ENCODE assay signal across 10 cellular contexts in genomic region chr21:26041441-26042180, GRCh38.
DNase-seq lines count a peak whose midpoint lies in the region; ATAC-seq and TF ChIP-seq lines count a peak whose summit lies in the region.
"Had no signal": no experiment of that assay in that cellular context is flagged by ENCODE, and none has a peak within 500 bp of the region (broad histone marks: within the 10 kb centered on the region; RNA-seq: fewer than 3 reads in every experiment).

No MANE protein-coding gene starts in this region.

- no peak for TF ChIP-seq EP300 in suprapubic skin (IDR thresholded peaks at IDR 0.05)

- CTCF ChIA-PET in GM10248 (lab: Yijun Ruan, JAX) = interaction anchor here (1.2 to 1.5 kb wide), 3 partner anchors 10 to 49 kb away, joined by 3 to 5 read pairs (median 3); no protein-coding TSS in a partner anchor

- no peak overlapping the region for H3K4me3 ChIP-seq in foreskin fibroblast (ENCODE audit: low read depth in 1 of 2, low read length in 2 of 2)
- H3K4me3 ChIP-seq in suprapubic skin = no peak overlapping the region
- H3K4me3 ChIP-seq: lung, sigmoid colon had no signal

- H3K4me1 ChIP-seq in suprapubic skin = peaks cover 17% of the 10 kb centered on the region
- H3K4me1 ChIP-seq: sigmoid colon had no signal

- peak; percentile 94 for ATAC-seq in SK-N-SH treated with all-trans-retinoic acid at 6 μM for 48 hours

- DNase-seq in NCI-H82 (lab: John Stamatoyannopoulos, UW) (peak; percentile 28), NCI-H82 treated with DMSO at 0.1 percent for 48 hours (lab: John Stamatoyannopoulos, UW; ENCODE audit: unreplicated experiment) (no peak), foreskin fibroblast (peak; percentile 17 to 37), suprapubic skin (ENCODE audit: low spot score in 2 of 2) (no peak), NOMO-1 (lab: John Stamatoyannopoulos, UW; ENCODE audit: unreplicated experiment in 2 of 2) (no peak), GM10248 (ENCODE audit: extremely low spot score) (no peak), Kasumi-1 (lab: John Stamatoyannopoulos, UW) (no peak)
- DNase-seq: sigmoid colon had no signal

- no peak for TF ChIP-seq CTCF in foreskin fibroblast (IDR thresholded peaks at IDR 0.05; ENCODE audit: low read depth, low read length)
- no peak for TF ChIP-seq CTCF in suprapubic skin (IDR thresholded peaks at IDR 0.05)
- no peak for TF ChIP-seq CTCF in GM10248 (IDR thresholded peaks at IDR 0.05; ENCODE audit: control extremely low read depth, extremely low read depth, low read depth, missing control alignments)

- 20% methylated on average over 3 of the region's 3 CpGs for WGBS in suprapubic skin

- H3K9me3 ChIP-seq in suprapubic skin = no peaks in the 10 kb centered on the region
- H3K9me3 ChIP-seq: sigmoid colon had no signal

- peak overlapping the region; percentile 10 for H3K27ac ChIP-seq in suprapubic skin
- H3K27ac ChIP-seq: sigmoid colon had no signal

- no peaks in the 10 kb centered on the region for H3K27me3 ChIP-seq in suprapubic skin
- H3K27me3 ChIP-seq: sigmoid colon had no signal

- peaks cover 15% of the 10 kb centered on the region for H3K36me3 ChIP-seq in suprapubic skin
- H3K36me3 ChIP-seq: sigmoid colon had no signal

- no peak for TF ChIP-seq POLR2A in suprapubic skin (IDR thresholded peaks at IDR 0.05)

- POLR2A ChIA-PET in GM10248 (lab: Yijun Ruan, JAX) = no interaction called here

TF ChIP-seq in SK-N-SH treated with all-trans-retinoic acid at 6 μM for 48 hours, 23 proteins besides CTCF, POLR2A, EP300 and RAD21:
- TF ChIP-seq CSRNP3 (CRISPR knock-in tag; IDR thresholded peaks at IDR 0.05) (no peak), ESRRG (CRISPR knock-in tag; IDR thresholded peaks at IDR 0.05) (no peak), TCF4 (CRISPR knock-in tag; IDR thresholded peaks at IDR 0.05; ENCODE audit: borderline replicate concordance) (no peak), GLIS3 (CRISPR knock-in tag; IDR thresholded peaks at IDR 0.05) (no peak), PATZ1 (CRISPR knock-in tag; IDR thresholded peaks at IDR 0.05; ENCODE audit: borderline replicate concordance) (no peak), BACH2 (CRISPR knock-in tag; IDR thresholded peaks at IDR 0.05; ENCODE audit: borderline replicate concordance) (no peak), ISL1 (CRISPR knock-in tag; IDR thresholded peaks at IDR 0.05) (peak; percentile 54)

Comparison
In these comparisons a context has a peak if more than half of its experiments do, and no peak if none do; other contexts are left out.
1. DNase-seq: peak in NCI-H82 (single experiment) and foreskin fibroblast (2 of 2); none in NCI-H82 treated with DMSO at 0.1 percent for 48 hours (single experiment), suprapubic skin (0 of 2), NOMO-1 (0 of 2), GM10248 (single experiment) and Kasumi-1 (0 of 2).